Comparison of ENCODE assay signal across 1 cellular context in the genomic region with DNA sequence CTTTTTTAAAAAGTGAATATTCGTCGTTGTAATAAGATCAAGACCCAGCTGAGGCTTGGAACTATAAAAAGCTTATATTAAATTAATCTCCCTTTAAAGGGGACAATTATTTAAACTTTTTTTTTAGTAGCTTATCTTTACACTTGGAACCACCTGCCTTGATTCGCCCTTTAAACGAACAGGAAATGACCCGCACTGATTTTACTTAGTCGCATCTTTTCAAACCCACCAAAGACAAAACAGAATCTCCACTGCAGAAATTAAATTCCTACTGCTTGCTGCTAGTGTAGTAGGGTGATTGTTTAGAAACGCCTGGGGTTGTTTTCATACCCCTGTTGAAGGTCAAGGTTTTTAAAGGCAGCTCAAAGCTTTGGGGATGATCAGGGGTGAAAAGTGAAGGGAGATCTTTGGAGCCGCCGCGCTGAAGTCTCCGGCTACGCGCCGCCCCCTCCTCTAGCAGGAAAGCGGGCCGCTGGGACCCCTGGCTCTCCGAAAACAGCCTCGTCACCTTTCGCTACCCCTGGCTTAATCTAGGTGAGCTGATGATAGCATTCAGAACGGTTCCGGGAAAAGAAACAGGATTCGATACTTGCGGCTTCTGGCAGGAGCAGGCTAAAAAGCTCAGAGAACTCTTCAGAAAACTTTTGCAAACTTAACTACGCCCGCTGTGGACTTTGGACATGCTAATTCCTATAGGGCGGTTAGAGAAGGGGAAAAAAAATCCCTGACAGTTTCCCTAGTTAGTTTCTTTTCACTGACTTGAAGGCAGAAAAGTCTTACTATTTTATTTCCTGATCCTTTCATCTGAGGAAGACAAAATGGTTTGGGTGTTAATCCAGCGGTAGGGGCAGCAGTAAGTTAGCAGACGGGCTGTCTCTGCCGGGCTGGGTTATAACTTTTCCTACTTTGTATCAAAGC.
TF ChIP-seq lines count a peak whose summit lies in the region.

No MANE protein-coding gene starts in this region.

TF ChIP-seq in A549, 52 proteins besides CTCF, POLR2A, EP300 and RAD21 (continued from another document):
- TF ChIP-seq, protein P1, sequence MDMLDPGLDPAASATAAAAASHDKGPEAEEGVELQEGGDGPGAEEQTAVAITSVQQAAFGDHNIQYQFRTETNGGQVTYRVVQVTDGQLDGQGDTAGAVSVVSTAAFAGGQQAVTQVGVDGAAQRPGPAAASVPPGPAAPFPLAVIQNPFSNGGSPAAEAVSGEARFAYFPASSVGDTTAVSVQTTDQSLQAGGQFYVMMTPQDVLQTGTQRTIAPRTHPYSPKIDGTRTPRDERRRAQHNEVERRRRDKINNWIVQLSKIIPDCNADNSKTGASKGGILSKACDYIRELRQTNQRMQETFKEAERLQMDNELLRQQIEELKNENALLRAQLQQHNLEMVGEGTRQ (IDR thresholded peaks at IDR 0.05), result no peak
- TF ChIP-seq MYC (IDR thresholded peaks at IDR 0.05; ENCODE audit: borderline replicate concordance, low read length), result no peak
- TF ChIP-seq, protein P2, sequence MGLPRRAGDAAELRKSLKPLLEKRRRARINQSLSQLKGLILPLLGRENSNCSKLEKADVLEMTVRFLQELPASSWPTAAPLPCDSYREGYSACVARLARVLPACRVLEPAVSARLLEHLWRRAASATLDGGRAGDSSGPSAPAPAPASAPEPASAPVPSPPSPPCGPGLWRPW (IDR thresholded peaks at IDR 0.05), result no peak
- TF ChIP-seq NFE2L2 (conservative IDR thresholded peaks at IDR 0.05; ENCODE audit: low read length), result no peak
- no peak for TF ChIP-seq BHLHE40 (IDR thresholded peaks at IDR 0.05; ENCODE audit: low read depth, low read length)
- TF ChIP-seq CBX2 (IDR thresholded peaks at IDR 0.05; ENCODE audit: borderline replicate concordance, low read depth), result no peak
